Comparison of ENCODE assay signal across 19 cellular contexts in the genomic region with DNA sequence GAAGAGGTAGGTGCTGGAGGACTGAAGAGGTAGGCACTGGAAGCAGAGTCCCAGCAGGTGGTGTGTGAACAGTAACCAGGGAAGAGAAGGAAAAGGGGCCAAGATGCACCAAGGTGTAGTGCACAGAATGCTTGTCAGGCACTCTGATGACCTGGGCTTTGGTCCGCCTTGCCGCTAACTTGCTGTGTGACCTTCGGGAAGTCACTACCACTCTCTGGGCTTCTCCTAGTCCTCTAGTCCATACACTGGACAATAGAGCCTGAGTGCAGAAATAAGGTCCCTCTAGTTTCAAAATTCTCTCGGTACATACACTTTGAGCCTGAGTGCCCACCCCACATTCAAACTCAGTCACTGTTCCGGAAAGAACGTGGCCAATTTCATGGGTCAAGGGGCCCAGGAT. TPM values are rescaled to one million over a fixed set of nuclear protein-coding genes. Genes with fewer than 3 reads are reported as not detected.
DNase-seq lines count a peak whose midpoint lies in the region; ATAC-seq and TF ChIP-seq lines count a peak whose summit lies in the region.
"Had no signal": no experiment of that assay in that cellular context is flagged by ENCODE, and none has a peak within 500 bp of the region (broad histone marks: within the 10 kb centered on the region; RNA-seq: fewer than 3 reads in every experiment).

No MANE protein-coding gene starts in this region.

- H3K36me3 Mint-ChIP-seq in endodermal cell (ENCODE audit: low read depth) = peaks cover 19% of the 10 kb centered on the region
- peaks cover 24 to 42% of the 10 kb centered on the region in 2 donors for H3K36me3 Mint-ChIP-seq in stimulated activated naive B cell treated with anti-CD40 and anti-IgM and Interleukin-4, amounts not matched to agents 10 μg/mL and 1 μg/mL and 100 μg/mL, for 72 hours

- peak overlapping the region; percentile 83 for H3K27ac Mint-ChIP-seq in endodermal cell
- peak overlapping the region; percentile 32 for H3K27ac Mint-ChIP-seq in stimulated activated naive B cell treated with anti-CD40 and anti-IgM and Interleukin-4, amounts not matched to agents 10 μg/mL and 1 μg/mL and 100 μg/mL, for 72 hours

- H3K9ac ChIP-seq in endodermal cell (ENCODE audit: extremely low read depth, low read length, poor library complexity, severe bottlenecking) = no peak overlapping the region

- peaks cover 69% of the 10 kb centered on the region for H3K4me1 Mint-ChIP-seq in endodermal cell
- H3K4me1 Mint-ChIP-seq in stimulated activated naive B cell treated with anti-CD40 and anti-IgM and Interleukin-4, amounts not matched to agents 10 μg/mL and 1 μg/mL and 100 μg/mL, for 72 hours = peaks cover 82 to 100% of the 10 kb centered on the region in 2 donors

- no peak overlapping the region for H3K4me3 ChIP-seq in WERI-Rb-1 (ENCODE audit: low read depth, low read length)
- H3K4me3 ChIP-seq in endodermal cell (ENCODE audit: low read length) = no peak overlapping the region
- H3K4me3 ChIP-seq: esophagus muscularis mucosa, HAP-1, heart right ventricle, mucosa of descending colon, smooth muscle cell had no signal

- TF ChIP-seq CTCF in WERI-Rb-1 (IDR thresholded peaks at IDR 0.05; ENCODE audit: low read depth, low read length) = no peak
- TF ChIP-seq CTCF in endodermal cell (conservative IDR thresholded peaks at IDR 0.05) = no peak

- H3K27ac ChIP-seq in WERI-Rb-1 (peak overlapping the region; percentile 81), endodermal cell (ENCODE audit: low read depth, low read length) (no peak overlapping the region)

- no peak for ATAC-seq in stimulated activated naive B cell treated with anti-CD40 and anti-IgM and Interleukin-4, amounts not matched to agents 10 μg/mL and 1 μg/mL and 100 μg/mL, for 72 hours (replicated peaks)
- ATAC-seq in HG03354 (IDR thresholded peaks at IDR 0.05; ENCODE audit: poor library complexity, severe bottlenecking, unreplicated experiment) = no peak
- ATAC-seq in HG03196 (IDR thresholded peaks at IDR 0.05; ENCODE audit: unreplicated experiment) = no peak
- ATAC-seq: heart right ventricle, mucosa of descending colon had no signal

- no peaks in the 10 kb centered on the region for H3K27me3 ChIP-seq in WERI-Rb-1 (ENCODE audit: insufficient read depth, low read depth, severe bottlenecking)
- H3K27me3 ChIP-seq in endodermal cell (ENCODE audit: control insufficient read depth, insufficient read depth, low read length, poor library complexity, severe bottlenecking) = no peaks in the 10 kb centered on the region
- H3K27me3 ChIP-seq: esophagus muscularis mucosa, heart right ventricle had no signal

- no peaks in the 10 kb centered on the region for H3K27me3 Mint-ChIP-seq in endodermal cell (ENCODE audit: insufficient read depth)
- H3K27me3 Mint-ChIP-seq in stimulated activated naive B cell treated with anti-CD40 and anti-IgM and Interleukin-4, amounts not matched to agents 10 μg/mL and 1 μg/mL and 100 μg/mL, for 72 hours = no peaks in the 10 kb centered on the region

- peak overlapping the region; percentile 29 for H3K4me3 Mint-ChIP-seq in endodermal cell
- H3K4me3 Mint-ChIP-seq in stimulated activated naive B cell treated with anti-CD40 and anti-IgM and Interleukin-4, amounts not matched to agents 10 μg/mL and 1 μg/mL and 100 μg/mL, for 72 hours = peak overlapping the region in 1 of 2 donors; percentile 41

- H3K9me3 Mint-ChIP-seq in endodermal cell = no peaks in the 10 kb centered on the region
- no peaks in the 10 kb centered on the region for H3K9me3 Mint-ChIP-seq in stimulated activated naive B cell treated with anti-CD40 and anti-IgM and Interleukin-4, amounts not matched to agents 10 μg/mL and 1 μg/mL and 100 μg/mL, for 72 hours
- H3K9me3 Mint-ChIP-seq: stimulated activated effector memory CD8-positive, alpha-beta T cell treated with anti-CD3 and anti-CD28 coated beads, Interleukin-12 subunit alpha, Interleukin-12 subunit beta, amount 100 ng/mL, for 72 hours had no signal

- no peaks in the 10 kb centered on the region for H3K9me3 ChIP-seq in WERI-Rb-1 (ENCODE audit: severe bottlenecking)
- no peaks in the 10 kb centered on the region for H3K9me3 ChIP-seq in endodermal cell (ENCODE audit: control insufficient read depth, low read length)
- H3K9me3 ChIP-seq: Caco-2, esophagus muscularis mucosa, HAP-1, heart right ventricle, mucosa of descending colon had no signal

- H3K36me3 ChIP-seq in WERI-Rb-1 = peaks cover 44% of the 10 kb centered on the region
- peaks cover 52% of the 10 kb centered on the region for H3K36me3 ChIP-seq in endodermal cell (ENCODE audit: control insufficient read depth, insufficient read depth, low read length)
- H3K36me3 ChIP-seq: esophagus muscularis mucosa, heart right ventricle had no signal

- WGBS in endodermal cell (ENCODE audit: insufficient coverage in 1 of 2, insufficient read length in 1 of 2), 2 experiments = 91 to 98% methylated on average over 6 of the region's 6 CpGs

- H3K4me1 ChIP-seq in endodermal cell (ENCODE audit: control insufficient read depth, insufficient read depth, low read length) = peaks cover 38% of the 10 kb centered on the region

- DNase-seq in activated CD8-positive, alpha-beta memory T cell treated with anti-CD3 and anti-CD28 coated beads for 24 hours = peak; percentile 53
- no peak for DNase-seq in activated CD8-positive, alpha-beta memory T cell treated with anti-CD3 and anti-CD28 coated beads, Interleukin-2, amount 50 U/mL, for 4 hours
- DNase-seq in WERI-Rb-1 (no peak), endodermal cell (no peak), NCI-H1417 treated with DMSO at 0.1 percent for 48 hours (lab: John Stamatoyannopoulos, UW) (no peak)
- DNase-seq in stimulated activated naive B cell treated with anti-CD40 and anti-IgM and Interleukin-4, amounts not matched to agents 10 μg/mL and 1 μg/mL and 100 μg/mL, for 72 hours = no peak
- DNase-seq: ACHN; activated CD4-positive, alpha-beta T cell treated with anti-CD3 and anti-CD28 coated beads for 4 hours; Caco-2; dermis blood vessel endothelial cell; heart right ventricle; mucosa of descending colon; NCI-H1092 had no signal

RNA-seq across cellular contexts. Expression of a gene that starts 24.1 kb away (rescaled TPM):
- total RNA-seq in endodermal cell = 100 to 1,000 TPM; 346 to 385 TPM
- polyA plus RNA-seq in endodermal cell (2013, experiment 1 of 2) = 302 TPM
- 289 TPM for polyA plus RNA-seq in endodermal cell (2013, experiment 2 of 2)
